1 cellular context compared by ENCODE assay signal in genomic region chr11:119108151-119108856, GRCh38.
TF ChIP-seq lines count a peak whose summit lies in the region.

No MANE protein-coding gene starts in this region.

TF ChIP-seq in H1, 55 proteins besides CTCF, POLR2A, EP300 and RAD21:
- no peak for TF ChIP-seq EZH2 (IDR thresholded peaks at IDR 0.05; ENCODE audit: low read depth, low read length, severe bottlenecking)
- TF ChIP-seq MAFK (IDR thresholded peaks at IDR 0.05; ENCODE audit: low read depth, low read length) = no peak
- no peak for TF ChIP-seq HDAC2 (IDR thresholded peaks at IDR 0.05; ENCODE audit: borderline replicate concordance in 1 of 2, low read depth in 2 of 2, low read length in 2 of 2)
- TF ChIP-seq SUZ12 (IDR thresholded peaks at IDR 0.05; ENCODE audit: low read length) = 0 out of 2 replicates have a peak, but pooled peaks have one; percentile 36
- no peak for TF ChIP-seq CBX5 (IDR thresholded peaks at IDR 0.05; ENCODE audit: low read depth, low read length)
